1 cellular context compared by ENCODE assay signal in genomic region chr14:56579345-56580316, GRCh38.
TF ChIP-seq lines count a peak whose summit lies in the region.

TSS of gene TMEM260 (plus strand) at chr14:56579798. CDS start at chr14:56579915, 117 bp downstream.

TF ChIP-seq in HepG2, 621 proteins besides CTCF, POLR2A, EP300 and RAD21 (continued from another document):
- peak; percentile 32; the same call in 1 of the 2 replicates for TF ChIP-seq ZBTB10 (CRISPR knock-in tag; IDR thresholded peaks at IDR 0.05; ENCODE audit: borderline replicate concordance)
- TF ChIP-seq SIX4 (CRISPR knock-in tag; IDR thresholded peaks at IDR 0.05) = peak; percentile 43; the same call in 1 of the 2 replicates
- peak; percentile 60; the same call in 1 of the 2 replicates for TF ChIP-seq ZNF891 (CRISPR knock-in tag; IDR thresholded peaks at IDR 0.05)
- TF ChIP-seq ZNF138 (CRISPR knock-in tag; IDR thresholded peaks at IDR 0.05; ENCODE audit: low read depth) = no peak; the same call in none of the 2 replicates
- peak; percentile 93 for TF ChIP-seq ZNF883 (CRISPR knock-in tag; IDR thresholded peaks at IDR 0.05; ENCODE audit: not compliant biosample characterization)
- no peak for TF ChIP-seq FOXO4 (CRISPR knock-in tag; conservative IDR thresholded peaks at IDR 0.05)
- TF ChIP-seq STAT5B (CRISPR knock-in tag; IDR thresholded peaks at IDR 0.05) = no peak
- TF ChIP-seq ZNF253 (CRISPR knock-in tag; IDR thresholded peaks at IDR 0.05; ENCODE audit: borderline replicate concordance) = no peak
- no peak for TF ChIP-seq NR1H2 (CRISPR knock-in tag; IDR thresholded peaks at IDR 0.05; ENCODE audit: borderline replicate concordance, low read depth)
- TF ChIP-seq RAD51 (IDR thresholded peaks at IDR 0.05; ENCODE audit: borderline replicate concordance) = no peak
- TF ChIP-seq ZNF589 (CRISPR knock-in tag; conservative IDR thresholded peaks at IDR 0.05) = no peak
- peak; percentile 97 for TF ChIP-seq ASH2L (IDR thresholded peaks at IDR 0.05; ENCODE audit: insufficient read length, low read depth, low read length)
- TF ChIP-seq PRPF4 (IDR thresholded peaks at IDR 0.05; ENCODE audit: low read depth, low read length, poor library complexity, severe bottlenecking) = no peak
- no peak for TF ChIP-seq PHF21A (CRISPR knock-in tag; IDR thresholded peaks at IDR 0.05)
- no peak for TF ChIP-seq XBP1 (CRISPR knock-in tag; IDR thresholded peaks at IDR 0.05)
- TF ChIP-seq NFKBIZ (CRISPR knock-in tag; IDR thresholded peaks at IDR 0.05) = no peak
- no peak; the same call in 1 of the 2 replicates for TF ChIP-seq HOXD1 (CRISPR knock-in tag; IDR thresholded peaks at IDR 0.05)
- TF ChIP-seq TARDBP (CRISPR knock-in tag; IDR thresholded peaks at IDR 0.05) = 0 out of 2 replicates have a peak, but pooled peaks have one; percentile 46
- no peak for TF ChIP-seq NRL (CRISPR knock-in tag; IDR thresholded peaks at IDR 0.05; ENCODE audit: borderline replicate concordance)
- peak; percentile 29; the same call in 1 of the 2 replicates for TF ChIP-seq EED (CRISPR knock-in tag; IDR thresholded peaks at IDR 0.05)
- no peak for TF ChIP-seq ZNF317 (CRISPR knock-in tag; IDR thresholded peaks at IDR 0.05)
- no peak for TF ChIP-seq DNMT1 (CRISPR knock-in tag; IDR thresholded peaks at IDR 0.05)
- no peak for TF ChIP-seq CHCHD3 (CRISPR knock-in tag; IDR thresholded peaks at IDR 0.05)
- TF ChIP-seq ELF4 (CRISPR knock-in tag; IDR thresholded peaks at IDR 0.05; ENCODE audit: borderline replicate concordance) = peak; percentile 70; the same call in 1 of the 2 replicates
- no peak for TF ChIP-seq TAF15 (IDR thresholded peaks at IDR 0.05; ENCODE audit: low read depth, low read length, poor library complexity, severe bottlenecking)
- no peak for TF ChIP-seq DNMT3B (CRISPR knock-in tag; conservative IDR thresholded peaks at IDR 0.05)
- TF ChIP-seq TRAFD1 (CRISPR knock-in tag; IDR thresholded peaks at IDR 0.05; ENCODE audit: borderline replicate concordance) = no peak
- no peak for TF ChIP-seq ZFP36 (IDR thresholded peaks at IDR 0.05; ENCODE audit: borderline replicate concordance, low read depth, low read length, partially characterized antibody)
- TF ChIP-seq ZNF768 (CRISPR knock-in tag; IDR thresholded peaks at IDR 0.05) = peak; percentile 74; the same call in 1 of the 2 replicates
- TF ChIP-seq WIZ (CRISPR knock-in tag; IDR thresholded peaks at IDR 0.05) = no peak
- no peak for TF ChIP-seq PBX3 (CRISPR knock-in tag; IDR thresholded peaks at IDR 0.05; ENCODE audit: borderline replicate concordance)
- no peak for TF ChIP-seq NR2F6 (IDR thresholded peaks at IDR 0.05)
- no peak for TF ChIP-seq NR2F6 (CRISPR knock-in tag; IDR thresholded peaks at IDR 0.05)
- no peak for TF ChIP-seq ZNF672 (CRISPR knock-in tag; IDR thresholded peaks at IDR 0.05)
- TF ChIP-seq ZNF431 (CRISPR knock-in tag; IDR thresholded peaks at IDR 0.05; ENCODE audit: borderline replicate concordance, low read depth) = no peak
- TF ChIP-seq, protein P1, sequence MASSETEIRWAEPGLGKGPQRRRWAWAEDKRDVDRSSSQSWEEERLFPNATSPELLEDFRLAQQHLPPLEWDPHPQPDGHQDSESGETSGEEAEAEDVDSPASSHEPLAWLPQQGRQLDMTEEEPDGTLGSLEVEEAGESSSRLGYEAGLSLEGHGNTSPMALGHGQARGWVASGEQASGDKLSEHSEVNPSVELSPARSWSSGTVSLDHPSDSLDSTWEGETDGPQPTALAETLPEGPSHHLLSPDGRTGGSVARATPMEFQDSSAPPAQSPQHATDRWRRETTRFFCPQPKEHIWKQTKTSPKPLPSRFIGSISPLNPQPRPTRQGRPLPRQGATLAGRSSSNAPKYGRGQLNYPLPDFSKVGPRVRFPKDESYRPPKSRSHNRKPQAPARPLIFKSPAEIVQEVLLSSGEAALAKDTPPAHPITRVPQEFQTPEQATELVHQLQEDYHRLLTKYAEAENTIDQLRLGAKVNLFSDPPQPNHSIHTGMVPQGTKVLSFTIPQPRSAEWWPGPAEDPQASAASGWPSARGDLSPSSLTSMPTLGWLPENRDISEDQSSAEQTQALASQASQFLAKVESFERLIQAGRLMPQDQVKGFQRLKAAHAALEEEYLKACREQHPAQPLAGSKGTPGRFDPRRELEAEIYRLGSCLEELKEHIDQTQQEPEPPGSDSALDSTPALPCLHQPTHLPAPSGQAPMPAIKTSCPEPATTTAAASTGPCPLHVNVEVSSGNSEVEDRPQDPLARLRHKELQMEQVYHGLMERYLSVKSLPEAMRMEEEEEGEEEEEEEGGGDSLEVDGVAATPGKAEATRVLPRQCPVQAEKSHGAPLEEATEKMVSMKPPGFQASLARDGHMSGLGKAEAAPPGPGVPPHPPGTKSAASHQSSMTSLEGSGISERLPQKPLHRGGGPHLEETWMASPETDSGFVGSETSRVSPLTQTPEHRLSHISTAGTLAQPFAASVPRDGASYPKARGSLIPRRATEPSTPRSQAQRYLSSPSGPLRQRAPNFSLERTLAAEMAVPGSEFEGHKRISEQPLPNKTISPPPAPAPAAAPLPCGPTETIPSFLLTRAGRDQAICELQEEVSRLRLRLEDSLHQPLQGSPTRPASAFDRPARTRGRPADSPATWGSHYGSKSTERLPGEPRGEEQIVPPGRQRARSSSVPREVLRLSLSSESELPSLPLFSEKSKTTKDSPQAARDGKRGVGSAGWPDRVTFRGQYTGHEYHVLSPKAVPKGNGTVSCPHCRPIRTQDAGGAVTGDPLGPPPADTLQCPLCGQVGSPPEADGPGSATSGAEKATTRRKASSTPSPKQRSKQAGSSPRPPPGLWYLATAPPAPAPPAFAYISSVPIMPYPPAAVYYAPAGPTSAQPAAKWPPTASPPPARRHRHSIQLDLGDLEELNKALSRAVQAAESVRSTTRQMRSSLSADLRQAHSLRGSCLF (CRISPR knock-in tag; IDR thresholded peaks at IDR 0.05; ENCODE audit: borderline replicate concordance) = no peak
- no peak for TF ChIP-seq ZIK1 (CRISPR knock-in tag; IDR thresholded peaks at IDR 0.05; ENCODE audit: borderline replicate concordance, low read depth)
- no peak for TF ChIP-seq BRCA1 (CRISPR knock-in tag; IDR thresholded peaks at IDR 0.05)
